ENCODE assay signal across 7 cellular contexts in the genomic region with DNA sequence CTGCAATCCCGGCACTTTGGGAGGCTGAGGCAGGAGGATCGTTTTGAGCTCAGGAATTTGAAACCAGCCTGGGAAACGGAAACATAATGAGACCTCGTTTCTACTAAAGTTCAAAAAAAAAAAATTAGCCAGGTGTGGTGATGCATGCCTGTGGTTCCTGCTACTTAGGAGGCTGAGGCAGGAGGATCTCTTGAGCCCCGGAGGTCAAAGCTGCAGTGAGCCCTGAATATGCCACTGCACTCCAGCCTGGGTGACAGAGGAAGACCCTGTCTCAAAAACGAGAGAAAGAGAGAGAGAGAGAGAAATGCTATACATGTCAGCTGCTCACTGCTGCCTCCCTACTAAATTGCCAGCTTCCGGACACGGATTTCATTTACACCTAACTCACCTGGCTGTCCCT. TPM values are rescaled to one million over a fixed set of nuclear protein-coding genes. Genes with fewer than 3 reads are reported as not detected.
"Had no signal": no experiment of that assay in that cellular context is flagged by ENCODE, and none has a peak within 500 bp of the region (broad histone marks: within the 10 kb centered on the region; RNA-seq: fewer than 3 reads in every experiment).

No MANE protein-coding gene starts in this region.

- FAIRE-seq: HTR-8/SVneo had no signal

- H3K27ac ChIP-seq: HL-60, KMS-11 had no signal

- H3K9ac ChIP-seq: KMS-11 had no signal

- H3K4me2 ChIP-seq: KMS-11 had no signal

- DNase-seq: IMR-90, KBM-7, KG1 had no signal

RNA-seq across cellular contexts. Expression of a gene that starts 13.4 kb away (rescaled TPM):
- polyA plus RNA-seq: IgD-negative memory B cell had no signal
